ENCODE assay signal across 22 cellular contexts in the genomic region with DNA sequence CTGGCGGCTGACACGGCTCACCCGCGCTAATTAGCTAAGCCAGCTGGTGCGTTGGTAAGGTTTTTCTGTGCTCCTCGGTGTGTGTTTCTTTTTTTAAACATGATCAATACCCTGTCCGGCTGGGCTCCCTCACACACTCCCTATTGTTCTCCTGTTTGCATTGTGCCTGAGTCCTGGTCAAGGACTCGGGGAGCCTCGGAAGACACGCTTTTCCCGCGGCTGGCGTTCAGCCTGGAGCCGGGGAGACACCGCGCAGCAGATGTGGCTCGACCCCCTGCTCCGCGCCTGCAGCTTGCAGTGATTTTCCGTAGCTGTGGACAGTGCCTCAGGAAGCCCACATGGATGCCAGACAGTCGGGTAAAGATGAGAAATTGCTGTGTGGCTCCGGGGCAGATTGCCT.
DNase-seq lines count a peak whose midpoint lies in the region; ATAC-seq and TF ChIP-seq lines count a peak whose summit lies in the region.
"Had no signal": no experiment of that assay in that cellular context is flagged by ENCODE, and none has a peak within 500 bp of the region (broad histone marks: within the 10 kb centered on the region; RNA-seq: fewer than 3 reads in every experiment).

No MANE protein-coding gene starts in this region.

- DNase-seq in NCI-H2107 treated with DMSO at 0.1 percent for 48 hours (lab: John Stamatoyannopoulos, UW; ENCODE audit: unreplicated experiment) (peak; percentile 53), NCI-H2107 (lab: John Stamatoyannopoulos, UW) (no peak), NCI-H2081 treated with DMSO at 0.1 percent for 48 hours (lab: John Stamatoyannopoulos, UW) (peak; percentile 70), SHP77 (lab: John Stamatoyannopoulos, UW) (peak; percentile 87 to 88), neuronal stem cell (ENCODE audit: low spot score) (no peak), T-cell (no peak), OCI-LY7 (ENCODE audit: low spot score) (no peak), Right ventricle myocardium inferior (ENCODE audit: missing footprints) (no peak)
- DNase-seq: activated CD8-positive, alpha-beta T cell treated with anti-CD3 and anti-CD28 coated beads, Interleukin-2, amount 10 ng/mL, durations not matched to agents 7 days and 5 days; activated T-cell treated with anti-CD3 and anti-CD28 coated beads, Interleukin-2, amount 50 U/mL, for 4 hours; BE2C; left ventricle myocardium inferior; MM.1S; mucosa of descending colon; occipital lobe; PC-3; right cardiac atrium; stimulated activated CD4-positive, alpha-beta T cell treated with anti-CD3 and anti-CD28 coated beads, Interleukin-15, amount 100 ng/mL, for 24 hours; T1000 had no signal

- no peak overlapping the region for H2BK120ac ChIP-seq in neuronal stem cell (ENCODE audit: low read depth, low read length)

- WGBS in neuronal stem cell (ENCODE audit: extremely low coverage in 2 of 2, insufficient read length in 2 of 2, insufficient replicate concordance in 1 of 2), 2 donors = no CpG with 5 or more reads among the region's 22 CpGs

- no peak overlapping the region for H2BK15ac ChIP-seq in neuronal stem cell (ENCODE audit: low read length)

- no peaks in the 10 kb centered on the region for H3K9me2 ChIP-seq in OCI-LY7 (ENCODE audit: insufficient read depth, low read length)

- intact Hi-C loops in OCI-LY7 (cut with micrococcal nuclease; ENCODE audit: unreplicated experiment) (no loop called here), Right ventricle myocardium inferior (cut with DNase I) (no loop called here)

- H3K79me2 ChIP-seq in OCI-LY7 (ENCODE audit: insufficient read depth, low read depth, low read length) = no peaks in the 10 kb centered on the region

- H3K27me3 Mint-ChIP-seq in T-cell = peaks cover 8 to 13% of the 10 kb centered on the region in 2 donors

- no peaks in the 10 kb centered on the region for H3K9me3 Mint-ChIP-seq in T-cell
- H3K9me3 Mint-ChIP-seq: activated naive CD4-positive, alpha-beta T cell treated with anti-CD3 and anti-CD28 coated beads, Interleukin-2, amount 50 U/mL, for 72 hours; activated T-cell treated with anti-CD3 and anti-CD28 coated beads, Interleukin-2, amount 50 U/mL, for 4 hours had no signal

- peak overlapping the region; percentile 88 for H3K18ac ChIP-seq in neuronal stem cell (ENCODE audit: low read length)

- H3K4me1 Mint-ChIP-seq in T-cell = no peaks in the 10 kb centered on the region

- H3K4ac ChIP-seq in neuronal stem cell (ENCODE audit: low read length) = no peak overlapping the region

- POLR2A ChIA-PET in T-cell (lab: Charles Lee) = no interaction called here
- POLR2A ChIA-PET in OCI-LY7 (lab: Charles Lee) = interaction anchor here (0.7 kb wide), 1 partner anchor 20 kb away, joined by 3 read pairs; no protein-coding TSS in a partner anchor

- H3K9ac ChIP-seq in neuronal stem cell (ENCODE audit: low read depth, low read length, poor library complexity) = no peak overlapping the region

- no peak overlapping the region for H4K91ac ChIP-seq in neuronal stem cell (ENCODE audit: low read depth, low read length, poor library complexity)

- TF ChIP-seq CTCF in OCI-LY7 (conservative IDR thresholded peaks at IDR 0.05; ENCODE audit: low read length) = no peak

- CTCF ChIA-PET in T-cell (lab: Charles Lee) = no interaction called here
- CTCF ChIA-PET in OCI-LY7 (lab: Charles Lee; ENCODE audit: unreplicated experiment) = no interaction called here

- H3K23ac ChIP-seq in neuronal stem cell (ENCODE audit: low read depth, low read length, poor library complexity) = no peak overlapping the region

- no peak overlapping the region for H4K8ac ChIP-seq in neuronal stem cell (ENCODE audit: low read depth, low read length)

- H3K4me3 ChIP-seq in neuronal stem cell (ENCODE audit: low read length in 2 of 2) (no peak overlapping the region), OCI-LY7 (ENCODE audit: low read depth, low read length, poor library complexity, severe bottlenecking) (no peak overlapping the region)
- H3K4me3 ChIP-seq: GM12878, left ventricle myocardium inferior, mucosa of descending colon, SK-N-MC had no signal

- no TSS peak for BruUV-seq in OCI-LY7 (replicated peaks; lab: Mats Ljungman, UMichigan)

- ATAC-seq in T-cell (replicated peaks in 1 of 4) = no peak
- no peak for ATAC-seq in Right ventricle myocardium inferior
- ATAC-seq: activated CD8-positive, alpha-beta T cell treated with anti-CD3 and anti-CD28 coated beads, Interleukin-2, amount 10 ng/mL, durations not matched to agents 7 days and 5 days; activated naive CD4-positive, alpha-beta T cell treated with anti-CD3 and anti-CD28 coated beads, Interleukin-2, amount 50 U/mL, for 72 hours; activated T-cell treated with anti-CD3 and anti-CD28 coated beads, Interleukin-2, amount 50 U/mL, for 4 hours; GM12878; mucosa of descending colon; PC-3; right cardiac atrium had no signal

- H3K36me3 Mint-ChIP-seq in T-cell = no peaks in the 10 kb centered on the region
- H3K36me3 Mint-ChIP-seq: activated naive CD4-positive, alpha-beta T cell treated with anti-CD3 and anti-CD28 coated beads, Interleukin-2, amount 50 U/mL, for 72 hours had no signal

- no peak overlapping the region for H2BK5ac ChIP-seq in neuronal stem cell (ENCODE audit: low read length)

- no peaks in the 10 kb centered on the region for H3K27me3 ChIP-seq in neuronal stem cell (ENCODE audit: control insufficient read depth in 3 of 3, insufficient read depth in 3 of 3, low read depth in 1 of 3, low read length in 3 of 3)
- H3K27me3 ChIP-seq: BE2C had no signal

- no peaks in the 10 kb centered on the region for H4K20me1 ChIP-seq in OCI-LY7 (ENCODE audit: insufficient read depth, low read length)

- H2AFZ ChIP-seq in neuronal stem cell (ENCODE audit: low read length) (no peak overlapping the region), OCI-LY7 (ENCODE audit: low read length) (no peak overlapping the region)

- H3K14ac ChIP-seq in neuronal stem cell (ENCODE audit: low read length) = no peak overlapping the region

- H2AK5ac ChIP-seq in neuronal stem cell (ENCODE audit: low read depth, low read length) = peak overlapping the region; percentile 97

- H3K4me3 Mint-ChIP-seq in T-cell = no peak overlapping the region
- H3K4me3 Mint-ChIP-seq: activated CD8-positive, alpha-beta T cell treated with anti-CD3 and anti-CD28 coated beads, Interleukin-2, amount 10 ng/mL, durations not matched to agents 7 days and 5 days; activated T-cell treated with anti-CD3 and anti-CD28 coated beads, Interleukin-2, amount 50 U/mL, for 4 hours had no signal

- H3K36me3 ChIP-seq in neuronal stem cell (replicated peaks in 1 of 2; ENCODE audit: control insufficient read depth in 2 of 2, insufficient read depth in 2 of 2, low read length in 2 of 2) = no peaks in the 10 kb centered on the region
- H3K36me3 ChIP-seq in OCI-LY7 (ENCODE audit: insufficient read depth, low read length) = no peaks in the 10 kb centered on the region
- H3K36me3 ChIP-seq: BE2C, left ventricle myocardium inferior had no signal

- H2BK12ac ChIP-seq in neuronal stem cell (ENCODE audit: low read length) = peak overlapping the region; percentile 11

- H3K9me3 ChIP-seq in neuronal stem cell (replicated peaks in 1 of 2; ENCODE audit: control insufficient read depth in 2 of 2, insufficient read depth in 1 of 2, low read depth in 1 of 2, low read length in 2 of 2) (no peaks in the 10 kb centered on the region), OCI-LY7 (ENCODE audit: low read length) (no peaks in the 10 kb centered on the region)
- H3K9me3 ChIP-seq: BE2C, left ventricle myocardium inferior, mucosa of descending colon had no signal

- peaks cover 4 to 7% of the 10 kb centered on the region in 2 donors for H3K4me1 ChIP-seq in neuronal stem cell (ENCODE audit: control insufficient read depth in 2 of 2, insufficient read depth in 1 of 2, low read depth in 1 of 2, low read length in 2 of 2)
- no peaks in the 10 kb centered on the region for H3K4me1 ChIP-seq in OCI-LY7 (ENCODE audit: insufficient read depth, low read length, poor library complexity, severe bottlenecking)
- H3K4me1 ChIP-seq: BE2C had no signal

- no peak overlapping the region for H3K4me2 ChIP-seq in neuronal stem cell (ENCODE audit: insufficient read depth, low read length, poor library complexity, severe bottlenecking)
- no peak overlapping the region for H3K4me2 ChIP-seq in OCI-LY7 (ENCODE audit: low read length)

- no peak overlapping the region for H3K27ac Mint-ChIP-seq in T-cell
- H3K27ac Mint-ChIP-seq: activated CD8-positive, alpha-beta T cell treated with anti-CD3 and anti-CD28 coated beads, Interleukin-2, amount 10 ng/mL, durations not matched to agents 7 days and 5 days; activated naive CD4-positive, alpha-beta T cell treated with anti-CD3 and anti-CD28 coated beads, Interleukin-2, amount 50 U/mL, for 72 hours had no signal

- no peaks in the 10 kb centered on the region for H3K79me1 ChIP-seq in neuronal stem cell (ENCODE audit: low read depth, low read length)

- no peak overlapping the region for H3K27ac ChIP-seq in neuronal stem cell (replicated peaks; ENCODE audit: low read length)
- no peak overlapping the region for H3K27ac ChIP-seq in OCI-LY7 (ENCODE audit: low read depth, low read length, poor library complexity, severe bottlenecking)
- H3K27ac ChIP-seq: left ventricle myocardium inferior, SK-N-MC had no signal

Comparison
In these comparisons a context has a peak if more than half of its experiments do, and no peak if none do; other contexts are left out.
1. DNase-seq: peak in NCI-H2107 treated with DMSO at 0.1 percent for 48 hours (single experiment), NCI-H2081 treated with DMSO at 0.1 percent for 48 hours (single experiment) and SHP77 (2 of 2); none in NCI-H2107 (single experiment), neuronal stem cell (single experiment), T-cell (0 of 34), OCI-LY7 (single experiment) and Right ventricle myocardium inferior (single experiment).